Comparison of ENCODE assay signal across 20 cellular contexts in genomic region chr14:104145826-104146642, GRCh38. TPM values are rescaled to one million over a fixed set of nuclear protein-coding genes. Genes with fewer than 3 reads are reported as not detected.
DNase-seq lines count a peak whose midpoint lies in the region; ATAC-seq and TF ChIP-seq lines count a peak whose summit lies in the region.
"Had no signal": no experiment of that assay in that cellular context is flagged by ENCODE, and none has a peak within 500 bp of the region (broad histone marks: within the 10 kb centered on the region; RNA-seq: fewer than 3 reads in every experiment).

No MANE protein-coding gene starts in this region.

- H3K9me3 Mint-ChIP-seq in CD14-positive monocyte (peaks cover 0 to 3% (median 0%) of the 10 kb centered on the region in 7 donors), H9 (no peaks in the 10 kb centered on the region)
- H3K9me3 Mint-ChIP-seq: activated T-cell treated with anti-CD3 and anti-CD28 coated beads, Interleukin-2, amount 50 U/mL, for 4 hours; IgD-negative memory B cell had no signal

- no peak overlapping the region for H4K5ac ChIP-seq in H9 (ENCODE audit: insufficient read length, low read depth, low read length)

- DNase-seq in CD14-positive monocyte (ENCODE audit: low spot score) (peak; percentile 34), H9 (peak; percentile 24), left ventricle myocardium superior (peak; percentile 23), neuronal stem cell (ENCODE audit: low spot score) (no peak), UCSD-AML1 (lab: John Stamatoyannopoulos, UW; ENCODE audit: unreplicated experiment) (no peak), NCI-H748 (lab: John Stamatoyannopoulos, UW; ENCODE audit: unreplicated experiment) (no peak), GM19238 (ENCODE audit: insufficient read length, low spot score) (no peak)
- DNase-seq: activated CD4-positive, alpha-beta T cell treated with anti-CD3 and anti-CD28 coated beads for 4 hours; activated CD8-positive, alpha-beta memory T cell treated with anti-CD3 and anti-CD28 coated beads for 24 hours; activated T-cell treated with anti-CD3 and anti-CD28 coated beads, Interleukin-2, amount 50 U/mL, for 4 hours; central memory CD4-positive, alpha-beta T cell; mammary epithelial cell; NCI-H1105; NCI-H2029 treated with DMSO at 0.1 percent for 48 hours; NCI-H226; stimulated activated CD8-positive, alpha-beta memory T cell treated with anti-CD3 and anti-CD28 coated beads, Interleukin-4, amount 100 ng/mL, for 48 hours; transverse colon had no signal

- H3K9ac ChIP-seq in H9 (ENCODE audit: extremely low read depth, insufficient read length, low read length) (no peak overlapping the region), neuronal stem cell (ENCODE audit: low read depth, low read length, poor library complexity) (no peak overlapping the region)

- H3K79me2 ChIP-seq in H9 (ENCODE audit: insufficient read depth, low read length) = peaks cover 17% of the 10 kb centered on the region; the same call in 1 of the 2 replicates

- H3K36me3 Mint-ChIP-seq in CD14-positive monocyte (no peaks in the 10 kb centered on the region), H9 (ENCODE audit: insufficient read depth in 1 of 3, low read depth in 3 of 3) (peaks cover 2 to 16% (median 10%) of the 10 kb centered on the region in 3 experiments; a peak in 6 of 7 replicates)

- H3K4me1 ChIP-seq in H9 (ENCODE audit: insufficient read depth, low read length) (peaks cover 2% of the 10 kb centered on the region; the same call in 1 of the 2 replicates), neuronal stem cell (ENCODE audit: control insufficient read depth in 2 of 2, insufficient read depth in 1 of 2, low read depth in 1 of 2, low read length in 2 of 2) (peaks cover 33 to 47% of the 10 kb centered on the region in 2 donors)
- H3K4me1 ChIP-seq: ascending aorta had no signal

- H2BK15ac ChIP-seq in H9 (ENCODE audit: low read depth, low read length) = no peak overlapping the region
- H2BK15ac ChIP-seq in neuronal stem cell (ENCODE audit: low read length) = peak overlapping the region; percentile 37

- no peaks in the 10 kb centered on the region for H4K20me1 ChIP-seq in H9 (ENCODE audit: control insufficient read depth, insufficient read depth, insufficient read length)

- WGBS in H9 (ENCODE audit: extremely low coverage, insufficient read length, low lambda C conversion rate) = no CpG with 5 or more reads among the region's 15 CpGs
- no CpG with 5 or more reads among the region's 15 CpGs for WGBS in neuronal stem cell (ENCODE audit: extremely low coverage in 2 of 2, insufficient read length in 2 of 2, insufficient replicate concordance in 1 of 2), 2 donors

- H3T11ph ChIP-seq in H9 (ENCODE audit: low read length) = no peak overlapping the region

- TF ChIP-seq CTCF in CD14-positive monocyte (IDR thresholded peaks at IDR 0.05) = no peak
- no peak for TF ChIP-seq CTCF in H9 (conservative IDR thresholded peaks at IDR 0.05)

- no peak overlapping the region for H4K8ac ChIP-seq in H9 (replicated peaks; ENCODE audit: insufficient read length, low read depth, low read length)
- H4K8ac ChIP-seq in neuronal stem cell (ENCODE audit: low read depth, low read length) = no peak overlapping the region

- H3K4me3 ChIP-seq in neuronal stem cell (ENCODE audit: low read length in 2 of 2) = no peak overlapping the region
- H3K4me3 ChIP-seq: ascending aorta, transverse colon had no signal

- H3K23ac ChIP-seq in H9 (ENCODE audit: insufficient read length, low read depth, low read length) (no peak overlapping the region), neuronal stem cell (ENCODE audit: low read depth, low read length, poor library complexity) (peak overlapping the region; percentile 20)

- H3K27ac Mint-ChIP-seq in CD14-positive monocyte (no peak overlapping the region), H9 (peak overlapping the region in 1 of 3 experiments; percentile 34; a peak in 2 of 7 replicates)
- H3K27ac Mint-ChIP-seq: IgD-negative memory B cell had no signal

- no peaks in the 10 kb centered on the region for H3K27me3 ChIP-seq in H9 (ENCODE audit: insufficient read depth, low read length)
- H3K27me3 ChIP-seq in neuronal stem cell (ENCODE audit: control insufficient read depth in 3 of 3, insufficient read depth in 3 of 3, low read depth in 1 of 3, low read length in 3 of 3) = no peaks in the 10 kb centered on the region
- H3K27me3 ChIP-seq: ascending aorta, transverse colon had no signal

- no peak overlapping the region for H3K18ac ChIP-seq in H9 (ENCODE audit: insufficient read length, low read depth, low read length)
- H3K18ac ChIP-seq in neuronal stem cell (ENCODE audit: low read length) = peak overlapping the region; percentile 48

- ATAC-seq in left ventricle myocardium superior = no peak
- ATAC-seq: activated T-cell treated with anti-CD3 and anti-CD28 coated beads, Interleukin-2, amount 50 U/mL, for 4 hours had no signal

- H2AK5ac ChIP-seq in H9 (ENCODE audit: insufficient read length, low read length) (no peak overlapping the region), neuronal stem cell (ENCODE audit: low read depth, low read length) (peak overlapping the region; percentile 88)

- H2AFZ ChIP-seq in H9 (ENCODE audit: low read length) (no peak overlapping the region), neuronal stem cell (ENCODE audit: low read length) (no peak overlapping the region)

- H3K56ac ChIP-seq in H9 (ENCODE audit: insufficient read length, low read depth, low read length) = no peak overlapping the region

- no peaks in the 10 kb centered on the region for H3K23me2 ChIP-seq in H9 (ENCODE audit: insufficient read length, low read depth, low read length, poor library complexity, severe bottlenecking)

- no peaks in the 10 kb centered on the region for H3K4me1 Mint-ChIP-seq in CD14-positive monocyte
- peaks cover 35 to 40% of the 10 kb centered on the region in 2 experiments for H3K4me1 Mint-ChIP-seq in H9
- H3K4me1 Mint-ChIP-seq: IgD-negative memory B cell had no signal

- intact Hi-C loops in CD14-positive monocyte (cut with micrococcal nuclease) (no loop called here), left ventricle myocardium superior (cut with micrococcal nuclease) (no loop called here)

- H3K14ac ChIP-seq in H9 (ENCODE audit: insufficient read depth, low read length) = no peak overlapping the region; the same call in 1 of the 2 replicates
- H3K14ac ChIP-seq in neuronal stem cell (ENCODE audit: low read length) = no peak overlapping the region

- H3K79me1 ChIP-seq in H9 (ENCODE audit: insufficient read depth, low read depth, low read length, poor library complexity, severe bottlenecking) (no peaks in the 10 kb centered on the region), neuronal stem cell (ENCODE audit: low read depth, low read length) (peaks cover 39% of the 10 kb centered on the region)

- no peak overlapping the region for H2BK120ac ChIP-seq in H9 (ENCODE audit: low read depth, low read length, poor library complexity, severe bottlenecking)
- no peak overlapping the region for H2BK120ac ChIP-seq in neuronal stem cell (ENCODE audit: low read depth, low read length)

- peaks cover 0 to 2% of the 10 kb centered on the region in 2 donors for H3K36me3 ChIP-seq in neuronal stem cell (replicated peaks in 1 of 2; ENCODE audit: control insufficient read depth in 2 of 2, insufficient read depth in 2 of 2, low read length in 2 of 2)
- H3K36me3 ChIP-seq: ascending aorta, transverse colon had no signal

- H2BK12ac ChIP-seq in H9 (ENCODE audit: insufficient read length, low read depth, low read length) (no peak overlapping the region), neuronal stem cell (ENCODE audit: low read length) (no peak overlapping the region)

- H3K27me3 Mint-ChIP-seq in CD14-positive monocyte (ENCODE audit: low read depth in 3 of 3) (peaks cover 7 to 9% (median 7%) of the 10 kb centered on the region in 3 donors), H9 (ENCODE audit: low read depth) (no peaks in the 10 kb centered on the region; the same call in 1 of the 2 replicates)

- H2BK5ac ChIP-seq in H9 (ENCODE audit: insufficient read length, low read length) = no peak overlapping the region
- H2BK5ac ChIP-seq in neuronal stem cell (ENCODE audit: low read length) = peak overlapping the region; percentile 75

- H3K27ac ChIP-seq in H9 (ENCODE audit: insufficient read length, low read depth, low read length) (no peak overlapping the region), neuronal stem cell (replicated peaks; ENCODE audit: low read length) (no peak overlapping the region)
- H3K27ac ChIP-seq: ascending aorta, transverse colon had no signal

- H3K4me3 Mint-ChIP-seq in CD14-positive monocyte (no peak overlapping the region), H9 (no peak overlapping the region; a peak in 1 of 5 replicates)
- H3K4me3 Mint-ChIP-seq: activated T-cell treated with anti-CD3 and anti-CD28 coated beads, Interleukin-2, amount 50 U/mL, for 4 hours had no signal

- no peak overlapping the region for H3K4me2 ChIP-seq in H9 (ENCODE audit: insufficient read depth, insufficient read length, low read length)
- no peak overlapping the region for H3K4me2 ChIP-seq in neuronal stem cell (ENCODE audit: insufficient read depth, low read length, poor library complexity, severe bottlenecking)

- no peak overlapping the region for H3K4ac ChIP-seq in H9 (ENCODE audit: low read depth, low read length)
- H3K4ac ChIP-seq in neuronal stem cell (ENCODE audit: low read length) = no peak overlapping the region

- no peak overlapping the region for H2BK20ac ChIP-seq in H9 (ENCODE audit: low read depth, low read length, poor library complexity, severe bottlenecking)

- H3K9me3 ChIP-seq in H9 (ENCODE audit: control insufficient read depth, low read depth, low read length) (no peaks in the 10 kb centered on the region), neuronal stem cell (replicated peaks in 1 of 2; ENCODE audit: control insufficient read depth in 2 of 2, insufficient read depth in 1 of 2, low read depth in 1 of 2, low read length in 2 of 2) (no peaks in the 10 kb centered on the region)
- H3K9me3 ChIP-seq: ascending aorta, transverse colon had no signal

- no peak overlapping the region for H4K91ac ChIP-seq in H9 (ENCODE audit: insufficient read length, low read depth, low read length)
- H4K91ac ChIP-seq in neuronal stem cell (ENCODE audit: low read depth, low read length, poor library complexity) = no peak overlapping the region

RNA-seq across cellular contexts. Expression of gene KIF26A, which starts 7.6 kb away (rescaled TPM):
- not detected for polyA plus RNA-seq in CD14-positive monocyte
- total RNA-seq in H9 (2021) = 43.0 and 44.2 TPM in 2 replicates
- 6.0 TPM for total RNA-seq in left ventricle myocardium superior
- polyA plus RNA-seq in neuronal stem cell (2013, experiment 1 of 2) = 14.6 TPM
- 14.0 TPM for polyA plus RNA-seq in neuronal stem cell (2013, experiment 2 of 2)
- total RNA-seq: OCI-LY7 had no signal
- polyA plus RNA-seq: IgD-negative memory B cell had no signal

Comparison
In these comparisons a context has a peak if more than half of its experiments do, and no peak if none do; other contexts are left out.
1. DNase-seq: peak in CD14-positive monocyte (single experiment), H9 (single experiment) and left ventricle myocardium superior (single experiment); none in neuronal stem cell (single experiment), UCSD-AML1 (single experiment), NCI-H748 (single experiment) and GM19238 (single experiment).